ENCODE assay signal across 25 cellular contexts in genomic region chr2:208718828-208719227, GRCh38.
"Had no signal": no experiment of that assay in that cellular context is flagged by ENCODE, and none has a peak within 500 bp of the region (broad histone marks: within the 10 kb centered on the region; RNA-seq: fewer than 3 reads in every experiment).

No MANE protein-coding gene starts in this region.

- H3K27ac ChIP-seq: epithelial cell of prostate, esophagus squamous epithelium, gastrocnemius medialis, heart right ventricle, left lung, lower lobe of right lung had no signal

- H3K27me3 ChIP-seq: esophagus squamous epithelium, gastrocnemius medialis, heart right ventricle, left lung had no signal

- DNase-seq: cortex of kidney; effector CD8-positive, alpha-beta T cell; effector memory CD8-positive, alpha-beta T cell; endodermal cell; erythroblast; esophagus squamous epithelium; foreskin fibroblast; foreskin melanocyte; gastrocnemius medialis; glutamatergic neuron; head of caudate nucleus; heart right ventricle; hypothalamus; immature natural killer cell; islet precursor cell; kidney; kidney glomerular epithelial cell; left lung; left ventricle myocardium superior; lower lobe of right lung; mesenchymal stem cell; naive thymus-derived CD4-positive, alpha-beta T cell had no signal

- H3K4me1 ChIP-seq: esophagus squamous epithelium, gastrocnemius medialis, heart right ventricle, left lung, lower lobe of right lung had no signal

- H3K4me3 ChIP-seq: esophagus squamous epithelium, gastrocnemius medialis, heart right ventricle, left lung, lower lobe of right lung had no signal

- FAIRE-seq: endometrium, kidney had no signal

- ATAC-seq: effector memory CD8-positive, alpha-beta T cell; esophagus mucosa; gastrocnemius medialis; heart right ventricle; left lung; left ventricle myocardium superior; lower lobe of right lung; naive thymus-derived CD4-positive, alpha-beta T cell had no signal

- H3K36me3 ChIP-seq: esophagus squamous epithelium, gastrocnemius medialis, heart right ventricle, left lung, lower lobe of right lung had no signal

- H3K9me3 ChIP-seq: esophagus squamous epithelium, gastrocnemius medialis, heart right ventricle, left lung, lower lobe of right lung had no signal
